Comparison of ENCODE assay signal across 14 cellular contexts in genomic region chr1:91900538-91900937, GRCh38. TPM values are rescaled to one million over a fixed set of nuclear protein-coding genes. Genes with fewer than 3 reads are reported as not detected.
DNase-seq lines count a peak whose midpoint lies in the region; ATAC-seq and TF ChIP-seq lines count a peak whose summit lies in the region.
"Had no signal": no experiment of that assay in that cellular context is flagged by ENCODE, and none has a peak within 500 bp of the region (broad histone marks: within the 10 kb centered on the region; RNA-seq: fewer than 3 reads in every experiment).

No MANE protein-coding gene starts in this region.

- H3K4me1 Mint-ChIP-seq in osteocyte (ENCODE audit: unreplicated experiment) = peaks cover 12% of the 10 kb centered on the region
- H3K4me1 Mint-ChIP-seq: naive B cell had no signal

- no peak overlapping the region for H3K4me3 Mint-ChIP-seq in osteocyte (ENCODE audit: unreplicated experiment)
- H3K4me3 Mint-ChIP-seq: activated naive CD8-positive, alpha-beta T cell treated with anti-CD3 and anti-CD28 coated beads for 36 hours; naive B cell had no signal

- DNase-seq in Caki2 (ENCODE audit: low read depth) (peak; percentile 22), M059J (ENCODE audit: low read depth) (peak; percentile 85), dedifferentiated amniotic fluid mesenchymal stem cell (ENCODE audit: extremely low spot score) (peak; percentile 77), osteocyte (ENCODE audit: extremely low spot score, unreplicated experiment) (no peak), testis (no peak), anterior cingulate cortex (lab: John Stamatoyannopoulos, UW) (no peak), thyroid gland (no peak)
- DNase-seq: activated naive CD8-positive, alpha-beta T cell treated with anti-CD3 and anti-CD28 coated beads for 36 hours; Karpas-422; naive B cell; NCI-H2081 had no signal

- no peak for TF ChIP-seq CTCF in osteocyte (IDR thresholded peaks at IDR 0.05)
- no peak for TF ChIP-seq CTCF in testis (IDR thresholded peaks at IDR 0.05)
- TF ChIP-seq CTCF in thyroid gland (IDR thresholded peaks at IDR 0.05) = no peak

- no peaks in the 10 kb centered on the region for H3K27me3 Mint-ChIP-seq in osteocyte (ENCODE audit: unreplicated experiment)

- no peak for ATAC-seq in GM21381 (IDR thresholded peaks at IDR 0.05; ENCODE audit: unreplicated experiment)

- no peaks in the 10 kb centered on the region for H3K9me3 Mint-ChIP-seq in osteocyte (ENCODE audit: unreplicated experiment)
- H3K9me3 Mint-ChIP-seq: activated naive CD8-positive, alpha-beta T cell treated with anti-CD3 and anti-CD28 coated beads for 36 hours; naive B cell had no signal

- H3K4me3 ChIP-seq in testis (no peak overlapping the region), thyroid gland (replicated peaks in 1 of 3) (no peak overlapping the region)

- peak overlapping the region; percentile 28 for H3K27ac Mint-ChIP-seq in osteocyte (ENCODE audit: unreplicated experiment)
- H3K27ac Mint-ChIP-seq: activated naive CD8-positive, alpha-beta T cell treated with anti-CD3 and anti-CD28 coated beads for 36 hours; naive B cell had no signal

- H3K9me3 ChIP-seq in testis (no peaks in the 10 kb centered on the region), thyroid gland (no peaks in the 10 kb centered on the region)

- H3K27ac ChIP-seq in testis (no peak overlapping the region), thyroid gland (no peak overlapping the region)

- TF ChIP-seq POLR2A in testis (IDR thresholded peaks at IDR 0.05) (no peak), thyroid gland (IDR thresholded peaks at IDR 0.05) (no peak)

- H3K36me3 ChIP-seq in testis (ENCODE audit: low read depth, missing control alignments) = no peaks in the 10 kb centered on the region
- no peaks in the 10 kb centered on the region for H3K36me3 ChIP-seq in thyroid gland

- in situ Hi-C loops in Caki2 (cut with HindIII; ENCODE audit: low pct_unique_long_range_greater_than_20kb, low sequenced_read_pairs) = no loop called here

- intact Hi-C loops in testis (cut with DNase I; ENCODE audit: low total_unique reads) = no loop called here
- intact Hi-C loops in thyroid gland (cut with DNase I) = no loop called here

- no peaks in the 10 kb centered on the region for H3K36me3 Mint-ChIP-seq in osteocyte (ENCODE audit: unreplicated experiment)
- H3K36me3 Mint-ChIP-seq: activated naive CD8-positive, alpha-beta T cell treated with anti-CD3 and anti-CD28 coated beads for 36 hours; naive B cell had no signal

- H3K27me3 ChIP-seq in testis = no peaks in the 10 kb centered on the region
- no peaks in the 10 kb centered on the region for H3K27me3 ChIP-seq in thyroid gland

- no peaks in the 10 kb centered on the region for H3K4me1 ChIP-seq in testis
- H3K4me1 ChIP-seq in thyroid gland = no peaks in the 10 kb centered on the region

RNA-seq across cellular contexts. Expression of gene TGFBR3, which starts 14.6 kb away (rescaled TPM):
- 0.17 and 0.47 TPM in 2 replicates for total RNA-seq in Caki2 (2014; rRNA removed; shearing (Covaris generic); ENCODE audit: low replicate concordance)
- 1.8 and 2.1 TPM in 2 replicates for total RNA-seq in M059J (2014; rRNA removed; shearing (Covaris generic))
- total RNA-seq in osteocyte (14.1 and 17.2 TPM in 2 replicates), testis (10 to 100 TPM; 24.0 to 34.7 TPM), thyroid gland (100 to 1,000 TPM in 2 of 4 donors, 10 to 100 TPM in 2; 37.2 to 223 (median 106) TPM)
- polyA plus RNA-seq in testis (ENCODE audit: insufficient read depth, low read depth, low replicate concordance) = 37.2 TPM

RNA-seq across cellular contexts. Expression of gene BRDT, which starts 48.7 kb away (rescaled TPM):
- not detected in 2 replicates for total RNA-seq in Caki2 (2014; rRNA removed; shearing (Covaris generic); ENCODE audit: low replicate concordance)
- total RNA-seq in M059J (2014; rRNA removed; shearing (Covaris generic)) = not detected in 2 replicates
- total RNA-seq in osteocyte = not detected in 2 replicates
- total RNA-seq in testis = 100 to 1,000 TPM in 1 of 2 donors, 10 to 100 TPM in 1; 70.8 to 141 TPM
- 97.4 TPM for polyA plus RNA-seq in testis (ENCODE audit: insufficient read depth, low read depth, low replicate concordance)
- total RNA-seq in thyroid gland = under 1 TPM in 1 of 4 donors, not detected in 3; 0.81 TPM
- total RNA-seq: activated naive CD8-positive, alpha-beta T cell treated with anti-CD3 and anti-CD28 coated beads for 36 hours; dermis microvascular lymphatic vessel endothelial cell had no signal
- polyA plus RNA-seq: keratinocyte had no signal

Comparison
In these comparisons a context has a peak if more than half of its experiments do, and no peak if none do; other contexts are left out.
1. DNase-seq: peak in Caki2 (single experiment), M059J (single experiment) and dedifferentiated amniotic fluid mesenchymal stem cell (single experiment); none in osteocyte (single experiment), testis (single experiment), anterior cingulate cortex (0 of 58) and thyroid gland (0 of 2).
2. RNA of gene BRDT, which starts 48.7 kb away (total RNA-seq): 70.8 to 141 TPM in testis; 0.81 TPM in thyroid gland, not detected in Caki2, not detected in M059J and not detected in osteocyte; every median in the first group is over 10 times any median in the second.